8 cellular contexts compared by ENCODE assay signal in the genomic region with DNA sequence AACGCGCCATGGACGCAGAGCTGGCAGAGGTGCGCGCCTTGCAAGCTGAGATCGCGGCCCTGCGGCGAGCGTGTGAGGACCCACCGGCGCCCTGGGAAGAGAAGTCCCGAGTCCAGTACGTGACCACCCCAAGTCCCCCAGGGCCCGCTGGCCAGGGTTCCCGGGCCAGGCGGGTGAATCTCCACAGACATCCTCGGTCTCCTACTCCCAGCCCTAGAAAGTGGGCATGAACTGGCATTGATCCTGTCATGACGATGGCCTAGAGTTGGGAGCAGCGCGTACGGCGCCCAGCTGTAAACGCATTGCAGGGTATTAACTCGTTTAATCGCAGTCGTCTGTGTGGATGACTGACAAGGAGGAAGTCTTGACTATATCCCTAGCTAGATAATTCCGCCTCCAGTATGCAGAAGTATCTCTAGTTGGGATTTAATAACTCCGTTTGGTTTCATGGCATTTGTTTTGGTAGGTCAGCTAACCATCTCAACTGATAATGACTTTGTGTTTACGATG. TPM values are rescaled to one million over a fixed set of nuclear protein-coding genes. Genes with fewer than 3 reads are reported as not detected.
DNase-seq lines count a peak whose midpoint lies in the region; ATAC-seq, FAIRE-seq and TF ChIP-seq lines count a peak whose summit lies in the region.

No MANE protein-coding gene starts in this region.

- H3K27me3 ChIP-seq in astrocyte (ENCODE audit: insufficient read depth, low read length): no peaks in the 10 kb centered on the region
- no peaks in the 10 kb centered on the region for H3K27me3 ChIP-seq in kidney epithelial cell (ENCODE audit: control insufficient read depth, insufficient read depth, low read length)
- no peaks in the 10 kb centered on the region for H3K27me3 ChIP-seq in testis

- H3K27ac ChIP-seq in astrocyte (ENCODE audit: low read depth, low read length) (peak overlapping the region; percentile 100), testis (peak overlapping the region; percentile 94 to 97)

- H2AFZ ChIP-seq in astrocyte (ENCODE audit: low read depth, low read length): peak overlapping the region; percentile 100

- peaks cover 26% of the 10 kb centered on the region for H3K36me3 Mint-ChIP-seq in activated CD4-positive, alpha-beta T cell treated with anti-CD3 and anti-CD28 coated beads for 36 hours (ENCODE audit: low read depth)
- no peaks in the 10 kb centered on the region for H3K36me3 Mint-ChIP-seq in astrocyte (ENCODE audit: low read depth, unreplicated experiment)

- H3K4me1 ChIP-seq in astrocyte (ENCODE audit: insufficient read depth, low read length) (peaks cover 15% of the 10 kb centered on the region), testis (peaks cover 13% of the 10 kb centered on the region)

- H3K9me3 ChIP-seq in astrocyte (ENCODE audit: insufficient read depth, low read depth, low read length) (no peaks in the 10 kb centered on the region), testis (no peaks in the 10 kb centered on the region)

- H3K27ac Mint-ChIP-seq in activated CD4-positive, alpha-beta T cell treated with anti-CD3 and anti-CD28 coated beads for 36 hours: peak overlapping the region; percentile 97
- no peak overlapping the region for H3K27ac Mint-ChIP-seq in astrocyte (ENCODE audit: unreplicated experiment)

- H3K4me1 Mint-ChIP-seq in activated CD4-positive, alpha-beta T cell treated with anti-CD3 and anti-CD28 coated beads for 36 hours: peaks cover 34% of the 10 kb centered on the region
- peaks cover 4% of the 10 kb centered on the region for H3K4me1 Mint-ChIP-seq in astrocyte (ENCODE audit: low read depth, unreplicated experiment)

- POLR2A ChIA-PET in activated CD4-positive, alpha-beta T cell treated with anti-CD3 and anti-CD28 coated beads for 36 hours (lab: Charles Lee): interaction anchor here (0.6 to 2.2 kb wide), 2 partner anchors 344 to 550 kb away, joined by 4 to 8 read pairs; a partner anchor contains a TSS

- peaks cover 21% of the 10 kb centered on the region for H3K79me2 ChIP-seq in astrocyte (ENCODE audit: insufficient read depth, low read length)

- no peaks in the 10 kb centered on the region for H3K9me3 Mint-ChIP-seq in activated CD4-positive, alpha-beta T cell treated with anti-CD3 and anti-CD28 coated beads for 36 hours (ENCODE audit: low read depth)
- H3K9me3 Mint-ChIP-seq in astrocyte (ENCODE audit: unreplicated experiment): no peaks in the 10 kb centered on the region

- H3K9ac ChIP-seq in astrocyte (ENCODE audit: low read length): peak overlapping the region; percentile 99

- CTCF ChIA-PET in activated CD4-positive, alpha-beta T cell treated with anti-CD3 and anti-CD28 coated beads for 36 hours (lab: Charles Lee): interaction anchor here (1.1 to 1.8 kb wide), 3 partner anchors 31 to 188 kb away, joined by 3 to 6 read pairs (median 4); no protein-coding TSS in a partner anchor

- no peak for FAIRE-seq in astrocyte (lab: Jason Lieb, UNC)

- peak overlapping the region; percentile 94 for H3K4me3 ChIP-seq in astrocyte (ENCODE audit: insufficient read depth, low read depth, low read length)
- H3K4me3 ChIP-seq in kidney epithelial cell (ENCODE audit: low read depth, low read length): peak overlapping the region; percentile 54
- H3K4me3 ChIP-seq in testis: peak overlapping the region; percentile 72 to 81

- no peak for DNase-seq in activated CD4-positive, alpha-beta T cell treated with anti-CD3 and anti-CD28 coated beads for 36 hours
- DNase-seq in activated CD4-positive, alpha-beta T cell treated with anti-CD3 and anti-CD28 coated beads for 48 hours: no peak
- DNase-seq in Kasumi-1 (lab: John Stamatoyannopoulos, UW) (peak; percentile 49 to 55), astrocyte (ENCODE audit: low read depth) (no peak), kidney epithelial cell (ENCODE audit: low read depth) (no peak), testis (no peak), HuH-7 (ENCODE audit: low spot score) (no peak)

- H3K4me2 ChIP-seq in astrocyte (ENCODE audit: low read length): peak overlapping the region; percentile 87

- no peaks in the 10 kb centered on the region for H3K27me3 Mint-ChIP-seq in activated CD4-positive, alpha-beta T cell treated with anti-CD3 and anti-CD28 coated beads for 36 hours
- no peaks in the 10 kb centered on the region for H3K27me3 Mint-ChIP-seq in astrocyte (ENCODE audit: low read depth, unreplicated experiment)

- ATAC-seq in activated CD4-positive, alpha-beta T cell treated with anti-CD3 and anti-CD28 coated beads for 36 hours: no peak
- no peak for ATAC-seq in HG03108 (IDR thresholded peaks at IDR 0.05; ENCODE audit: unreplicated experiment)

- WGBS in testis, 2 donors: 1 to 2% methylated on average over 5 to 17 of the region's 30 CpGs

- intact Hi-C loops in activated CD4-positive, alpha-beta T cell treated with anti-CD3 and anti-CD28 coated beads for 36 hours (cut with DNase I, micrococcal nuclease): loop anchor here (1.0 to 10.0 kb wide), 9 partner anchors 33 to 1126 kb away; a partner anchor contains a TSS
- intact Hi-C loops in testis (cut with DNase I; ENCODE audit: low total_unique reads): no loop called here

- no peaks in the 10 kb centered on the region for H4K20me1 ChIP-seq in astrocyte (ENCODE audit: insufficient read depth, low read length)

- TF ChIP-seq POLR2A in testis (IDR thresholded peaks at IDR 0.05): no peak

- peak overlapping the region; percentile 89 for H3K4me3 Mint-ChIP-seq in activated CD4-positive, alpha-beta T cell treated with anti-CD3 and anti-CD28 coated beads for 36 hours
- H3K4me3 Mint-ChIP-seq in astrocyte (ENCODE audit: unreplicated experiment): peak overlapping the region; percentile 99

- TF ChIP-seq CTCF in astrocyte (IDR thresholded peaks at IDR 0.05; ENCODE audit: insufficient read depth, low read depth, low read length) (no peak), kidney epithelial cell (IDR thresholded peaks at IDR 0.05; ENCODE audit: insufficient read depth, low read length, poor library complexity, severe bottlenecking) (no peak), testis (IDR thresholded peaks at IDR 0.05) (no peak)

- H3K36me3 ChIP-seq in astrocyte (ENCODE audit: insufficient read depth, low read length): peaks cover 14% of the 10 kb centered on the region
- H3K36me3 ChIP-seq in kidney epithelial cell (ENCODE audit: control insufficient read depth, insufficient read depth, low read length): no peaks in the 10 kb centered on the region
- H3K36me3 ChIP-seq in testis (ENCODE audit: low read depth, missing control alignments): no peaks in the 10 kb centered on the region

RNA-seq across cellular contexts. Expression of a gene that starts 0.3 kb away (rescaled TPM):
- total RNA-seq in activated CD4-positive, alpha-beta T cell treated with anti-CD3 and anti-CD28 coated beads for 36 hours: 10 to 100 TPM; 22.8 to 32.3 TPM
- 1.9 and 2.0 TPM in 2 replicates for total RNA-seq in astrocyte
- 1.3 and 1.4 TPM in 2 replicates for total RNA-seq in kidney epithelial cell
- total RNA-seq in testis: 10 to 100 TPM in 1 of 2 donors, 1 to 10 TPM in 1; 8.1 to 12.1 TPM
- 9.6 TPM for polyA plus RNA-seq in testis (ENCODE audit: insufficient read depth, low read depth, low replicate concordance)

RNA-seq across cellular contexts. Expression of a gene that starts 0.9 kb away (rescaled TPM):
- total RNA-seq in activated CD4-positive, alpha-beta T cell treated with anti-CD3 and anti-CD28 coated beads for 36 hours: 10 to 100 TPM; 57.7 to 80.2 TPM
- 29.9 and 33.1 TPM in 2 replicates for total RNA-seq in astrocyte
- 29.2 TPM in 2 replicates for total RNA-seq in kidney epithelial cell
- total RNA-seq in testis: 10 to 100 TPM; 46.0 to 60.5 TPM
- 12.5 TPM for polyA plus RNA-seq in testis (ENCODE audit: insufficient read depth, low read depth, low replicate concordance)

RNA-seq across cellular contexts. Expression of a gene that starts 32.5 kb away (rescaled TPM):
- total RNA-seq in activated CD4-positive, alpha-beta T cell treated with anti-CD3 and anti-CD28 coated beads for 36 hours: 100 to 1,000 TPM; 261 to 286 TPM
- total RNA-seq in astrocyte (226 and 232 TPM in 2 replicates), kidney epithelial cell (278 and 296 TPM in 2 replicates), testis (100 to 1,000 TPM; 112 to 143 TPM)
- 57.2 TPM for polyA plus RNA-seq in testis (ENCODE audit: insufficient read depth, low read depth, low replicate concordance)

Comparison
In these comparisons a context has a peak if more than half of its experiments do, and no peak if none do; other contexts are left out.
1. DNase-seq: peak in Kasumi-1 (2 of 2); none in activated CD4-positive, alpha-beta T cell treated with anti-CD3 and anti-CD28 coated beads for 36 hours (single experiment), activated CD4-positive, alpha-beta T cell treated with anti-CD3 and anti-CD28 coated beads for 48 hours (single experiment), astrocyte (single experiment), kidney epithelial cell (single experiment), testis (single experiment) and HuH-7 (single experiment).
2. Peak in every context shown above with its lines, with median percentiles within 50 percentile points of each other: H3K4me3 ChIP-seq.